11 cellular contexts compared by ENCODE assay signal in the genomic region with DNA sequence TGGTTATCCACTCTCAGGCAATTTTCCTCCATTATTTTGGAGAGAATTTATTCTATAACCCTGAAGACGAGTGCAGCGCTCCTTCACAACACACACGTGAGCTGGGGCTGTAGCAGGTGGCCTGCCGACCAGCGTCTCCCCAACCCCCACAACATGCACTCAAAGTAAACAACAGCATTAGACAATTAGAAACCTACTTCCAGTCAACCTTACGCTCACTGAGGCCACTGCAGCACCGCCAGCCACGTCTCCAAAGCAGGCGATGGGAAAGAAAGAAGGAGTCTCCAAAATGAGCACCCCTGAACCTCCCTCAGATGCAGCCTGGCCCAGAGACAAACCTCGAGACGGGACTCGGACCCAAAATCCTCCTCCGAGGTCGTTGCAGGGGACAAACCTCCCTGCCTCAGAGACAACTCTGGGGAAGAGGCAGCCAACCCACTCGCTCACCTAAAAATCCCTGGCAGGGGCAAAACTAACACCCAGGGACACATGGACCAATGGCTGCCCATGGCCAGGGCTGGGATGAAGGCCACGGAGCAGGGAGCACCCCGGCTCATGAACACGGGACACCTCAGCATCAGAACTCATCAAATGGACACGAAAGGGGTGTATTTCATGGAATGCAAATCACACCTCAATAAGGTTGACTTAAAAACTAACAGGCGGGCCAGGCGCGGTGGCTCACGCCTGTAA. TPM values are rescaled to one million over a fixed set of nuclear protein-coding genes. Genes with fewer than 3 reads are reported as not detected.
DNase-seq lines count a peak whose midpoint lies in the region; ATAC-seq and TF ChIP-seq lines count a peak whose summit lies in the region.
"Had no signal": no experiment of that assay in that cellular context is flagged by ENCODE, and none has a peak within 500 bp of the region (broad histone marks: within the 10 kb centered on the region; RNA-seq: fewer than 3 reads in every experiment).

No MANE protein-coding gene starts in this region.

- H3K9me3 ChIP-seq in T-helper 17 cell (ENCODE audit: control insufficient read depth, low read length, poor library complexity, severe bottlenecking) (no peaks in the 10 kb centered on the region), stomach (no peaks in the 10 kb centered on the region)

- H3K36me3 Mint-ChIP-seq in T-helper 17 cell (ENCODE audit: low read depth): no peaks in the 10 kb centered on the region

- TF ChIP-seq CTCF in stomach (IDR thresholded peaks at IDR 0.05): no peak

- H3K27me3 ChIP-seq in stomach: no peaks in the 10 kb centered on the region

- ATAC-seq in T-helper 17 cell: no peak
- ATAC-seq in left lobe of liver: no peak
- ATAC-seq in GM19397 (IDR thresholded peaks at IDR 0.05; ENCODE audit: unreplicated experiment): no peak
- ATAC-seq in GM21737 (IDR thresholded peaks at IDR 0.05; ENCODE audit: unreplicated experiment): no peak
- ATAC-seq: K562 had no signal

- peak overlapping the region in 2 of 4 donors; percentile 82 to 89 for H3K4me3 ChIP-seq in stomach
- H3K4me3 ChIP-seq: K562 had no signal

- no peak for TF ChIP-seq EP300 in stomach (IDR thresholded peaks at IDR 0.05)

- intact Hi-C loops in stomach (cut with DNase I; ENCODE audit: low total_unique reads): loop anchor here (10.0 kb wide), 1 partner anchor 86 kb away; the partner anchor contains the start of gene RBFA

- peak overlapping the region in 3 of 5 donors; percentile 87 to 93 (median 91) for H3K27ac ChIP-seq in stomach

- peak overlapping the region; percentile 43 for H3K27ac Mint-ChIP-seq in T-helper 17 cell

- peak; percentile 47 for DNase-seq in activated CD8-positive, alpha-beta memory T cell treated with anti-CD3 and anti-CD28 coated beads for 24 hours
- DNase-seq in activated CD8-positive, alpha-beta memory T cell treated with anti-CD3 and anti-CD28 coated beads, Interleukin-2, amount 50 U/mL, for 4 hours: no peak
- DNase-seq in T-helper 17 cell (no peak), left lobe of liver (ENCODE audit: low spot score) (peak; percentile 50), stomach (peak; percentile 13), GM19238 (ENCODE audit: insufficient read length, low spot score) (no peak)
- DNase-seq: effector CD8-positive, alpha-beta T cell had no signal

- H3K36me3 ChIP-seq in stomach: peaks cover 0 to 16% (median 9%) of the 10 kb centered on the region in 4 donors

- H3K4me1 ChIP-seq in stomach: peaks cover 37 to 83% (median 67%) of the 10 kb centered on the region in 4 donors

- no peaks in the 10 kb centered on the region for H3K27me3 Mint-ChIP-seq in T-helper 17 cell
- H3K27me3 Mint-ChIP-seq: activated naive CD8-positive, alpha-beta T cell treated with anti-CD3 and anti-CD28 coated beads, Interleukin-2, amount 10 ng/mL, durations not matched to agents 7 days and 5 days had no signal

- 87 to 94% (median 90%) methylated on average over 23 of the region's 23 CpGs for WGBS in stomach, 5 donors

- TF ChIP-seq POLR2A in stomach (IDR thresholded peaks at IDR 0.05): no peak

- H3K4me1 Mint-ChIP-seq in T-helper 17 cell: peaks cover 34% of the 10 kb centered on the region

- peak overlapping the region; percentile 4 for H3K4me3 Mint-ChIP-seq in T-helper 17 cell

RNA-seq across cellular contexts. Expression of gene SLC66A2, which starts 2.6 kb away (rescaled TPM):
- total RNA-seq in T-helper 17 cell (10 to 100 TPM; 43.6 to 56.9 TPM), left lobe of liver (140 TPM), stomach (100 to 1,000 TPM in 1 of 5 donors, 10 to 100 TPM in 4; 18.1 to 148 (median 25.5) TPM)
- 10 to 100 TPM; 19.1 to 31.1 (median 20.0) TPM for polyA plus RNA-seq in stomach

RNA-seq across cellular contexts. Expression of gene HSBP1L1, which starts 15.6 kb away (rescaled TPM):
- total RNA-seq in T-helper 17 cell (10 to 100 TPM; 17.9 to 21.5 TPM), left lobe of liver (20.2 TPM), stomach (10 to 100 TPM in 4 of 5 donors, 1 to 10 TPM in 1; 4.1 to 42.6 (median 23.8) TPM)
- polyA plus RNA-seq in stomach: 10 to 100 TPM; 51.6 to 62.3 (median 58.7) TPM
- total RNA-seq: K562 had no signal

RNA-seq across cellular contexts. Expression of gene TXNL4A, which starts 39.5 kb away (rescaled TPM):
- 10 to 100 TPM; 75.2 to 77.2 TPM for total RNA-seq in T-helper 17 cell
- total RNA-seq in left lobe of liver: 48.3 TPM
- 100 to 1,000 TPM in 1 of 5 donors, 10 to 100 TPM in 4; 12.9 to 146 (median 16.8) TPM for total RNA-seq in stomach
- polyA plus RNA-seq in stomach: 100 to 1,000 TPM in 1 of 3 donors, 10 to 100 TPM in 2; 81.7 to 110 (median 97.0) TPM

Comparison
In these comparisons a context has a peak if more than half of its experiments do, and no peak if none do; other contexts are left out.
1. DNase-seq: peak in activated CD8-positive, alpha-beta memory T cell treated with anti-CD3 and anti-CD28 coated beads for 24 hours (single experiment), left lobe of liver (single experiment) and stomach (single experiment); none in activated CD8-positive, alpha-beta memory T cell treated with anti-CD3 and anti-CD28 coated beads, Interleukin-2, amount 50 U/mL, for 4 hours (single experiment), T-helper 17 cell (0 of 3) and GM19238 (single experiment).